ENCODE assay signal across 18 cellular contexts in the genomic region with DNA sequence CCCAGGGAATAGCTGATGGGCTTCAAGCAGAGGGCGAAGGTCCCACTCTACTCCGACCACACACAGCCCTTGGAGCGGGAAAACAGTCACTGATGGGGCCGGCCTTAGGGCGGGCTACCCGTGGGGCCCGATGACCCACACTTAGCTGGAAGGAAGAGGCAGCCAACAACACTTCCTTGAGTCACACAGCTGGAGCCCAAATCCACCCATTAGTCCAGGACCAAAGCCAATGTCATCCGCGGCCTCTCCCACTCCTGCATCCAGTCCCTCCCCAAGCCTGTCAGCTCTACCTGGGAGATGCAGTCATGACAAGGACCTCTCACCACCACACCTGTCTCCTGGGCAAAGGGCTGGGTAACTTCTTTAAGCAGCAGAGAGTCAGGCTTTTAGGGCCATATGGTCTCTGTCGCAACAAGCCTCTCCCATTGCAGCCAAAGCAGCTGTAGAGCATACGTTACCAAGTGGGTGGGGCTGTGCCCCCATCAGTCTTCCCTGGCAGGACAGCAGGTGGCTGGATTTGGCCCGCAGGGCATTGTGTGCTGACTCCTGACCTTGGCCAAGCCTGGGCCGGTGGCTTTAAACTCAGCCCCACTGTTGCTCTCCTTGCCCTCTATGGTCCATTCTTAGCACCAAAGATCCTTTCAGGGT.
DNase-seq lines count a peak whose midpoint lies in the region; ATAC-seq and TF ChIP-seq lines count a peak whose summit lies in the region.
"Had no signal": no experiment of that assay in that cellular context is flagged by ENCODE, and none has a peak within 500 bp of the region (broad histone marks: within the 10 kb centered on the region; RNA-seq: fewer than 3 reads in every experiment).

No MANE protein-coding gene starts in this region.

- peaks cover 6% of the 10 kb centered on the region for H3K36me3 Mint-ChIP-seq in CD4-positive, alpha-beta T cell (ENCODE audit: low read depth)

- ATAC-seq in gastrocnemius medialis (peak; percentile 85 to 94), GM18517 (IDR thresholded peaks at IDR 0.05; ENCODE audit: unreplicated experiment) (no peak), GM21381 (IDR thresholded peaks at IDR 0.05; ENCODE audit: unreplicated experiment) (no peak)
- no peak for ATAC-seq in CD4-positive, alpha-beta T cell (ENCODE audit: poor library complexity)
- ATAC-seq: HCT116, T-helper 17 cell had no signal

- H3K4me3 ChIP-seq in foreskin fibroblast (ENCODE audit: low read depth in 1 of 2, low read length in 2 of 2) (no peak overlapping the region), gastrocnemius medialis (no peak overlapping the region)
- H3K4me3 ChIP-seq: BLaER1 treated with 17β-estradiol and CSF1 and Interleukin-3, amounts not matched to agents 10 nM and 100 nM; uterus had no signal

- in situ Hi-C loops in gastrocnemius medialis (cut with MboI; ENCODE audit: low sequenced_read_pairs in 4 of 4): loop anchor here in 1 of 4 donors (25.0 kb wide), 1 partner anchor 92 kb away; no protein-coding TSS in a partner anchor

- CTCF ChIA-PET in CD4-positive, alpha-beta T cell (lab: Charles Lee): no interaction called here

- TF ChIP-seq CTCF in foreskin fibroblast (IDR thresholded peaks at IDR 0.05; ENCODE audit: low read depth, low read length) (no peak), gastrocnemius medialis (IDR thresholded peaks at IDR 0.05 in 4 of 5, conservative IDR thresholded peaks at IDR 0.05 in 1 of 5) (peak in 1 of 5 experiments; percentile 34)
- no peak for TF ChIP-seq CTCF in CD4-positive, alpha-beta T cell (IDR thresholded peaks at IDR 0.05)

- no peaks in the 10 kb centered on the region for H3K9me3 Mint-ChIP-seq in CD4-positive, alpha-beta T cell

- H3K27ac Mint-ChIP-seq in CD4-positive, alpha-beta T cell: no peak overlapping the region
- H3K27ac Mint-ChIP-seq: endodermal cell, T-helper 17 cell had no signal

- H3K27ac ChIP-seq in gastrocnemius medialis: peak overlapping the region; percentile 54 to 73 (median 68)
- no peak overlapping the region for H3K27ac ChIP-seq in CD4-positive, alpha-beta T cell (ENCODE audit: low read depth, low read length)
- H3K27ac ChIP-seq: BLaER1 treated with 17β-estradiol and CSF1 and Interleukin-3, amounts not matched to agents 10 nM and 100 nM; uterus had no signal

- H3K36me3 ChIP-seq in gastrocnemius medialis: no peaks in the 10 kb centered on the region
- H3K36me3 ChIP-seq: uterus had no signal

- TF ChIP-seq POLR2A in gastrocnemius medialis (IDR thresholded peaks at IDR 0.05): peak; percentile 50 to 58

- no peaks in the 10 kb centered on the region for H3K27me3 Mint-ChIP-seq in CD4-positive, alpha-beta T cell
- H3K27me3 Mint-ChIP-seq: T-helper 17 cell had no signal

- intact Hi-C loops in gastrocnemius medialis (cut with DNase I; ENCODE audit: low total_unique reads): loop anchor here (1.0 to 5.0 kb wide), 4 partner anchors 10 to 223 kb away; no protein-coding TSS in a partner anchor
- intact Hi-C loops in CD4-positive, alpha-beta T cell (cut with DNase I, micrococcal nuclease): loop anchor here in 1 of 2 experiments (10.0 kb wide), 1 partner anchor 50 kb away; no protein-coding TSS in a partner anchor

- no peaks in the 10 kb centered on the region for H3K9me3 ChIP-seq in gastrocnemius medialis
- H3K9me3 ChIP-seq in CD4-positive, alpha-beta T cell (ENCODE audit: control insufficient read depth, low read length): no peaks in the 10 kb centered on the region
- H3K9me3 ChIP-seq: uterus had no signal

- peak; percentile 55 for DNase-seq in GM03348 (ENCODE audit: low spot score)
- peak; percentile 75 for DNase-seq in NCI-H2171 (lab: John Stamatoyannopoulos, UW)
- DNase-seq in foreskin fibroblast: peak; percentile 48 to 78
- DNase-seq in gastrocnemius medialis: peak; percentile 73 to 91
- no peak for DNase-seq in CD4-positive, alpha-beta T cell
- DNase-seq: activated CD4-positive, alpha-beta T cell treated with anti-CD3 and anti-CD28 coated beads for 4 hours; caudate nucleus; endodermal cell; islet precursor cell; midbrain; nucleus accumbens; stimulated activated naive CD4-positive, alpha-beta T cell treated with Interleukin-2 at 50 U/mL for 16 hours; T-helper 17 cell; uterus had no signal

- H3K27me3 ChIP-seq in gastrocnemius medialis: no peaks in the 10 kb centered on the region
- H3K27me3 ChIP-seq in CD4-positive, alpha-beta T cell (ENCODE audit: control insufficient read depth, insufficient read depth, low read length): no peaks in the 10 kb centered on the region
- H3K27me3 ChIP-seq: BLaER1 treated with 17β-estradiol and CSF1 and Interleukin-3, amounts not matched to agents 10 nM and 100 nM; uterus had no signal

- no peak overlapping the region for H3K4me3 Mint-ChIP-seq in CD4-positive, alpha-beta T cell
- H3K4me3 Mint-ChIP-seq: endodermal cell, T-helper 17 cell had no signal

- H3K4me1 ChIP-seq in gastrocnemius medialis: peaks cover 31 to 40% of the 10 kb centered on the region in 2 donors
- H3K4me1 ChIP-seq: uterus had no signal

- POLR2A ChIA-PET in CD4-positive, alpha-beta T cell (lab: Charles Lee): no interaction called here

- H3K4me1 Mint-ChIP-seq in CD4-positive, alpha-beta T cell (ENCODE audit: low read depth): peaks cover 7% of the 10 kb centered on the region

Comparison
In these comparisons a context has a peak if more than half of its experiments do, and no peak if none do; other contexts are left out.
1. DNase-seq: peak in GM03348 (single experiment), NCI-H2171 (single experiment), foreskin fibroblast (2 of 2) and gastrocnemius medialis (2 of 2); none in CD4-positive, alpha-beta T cell (0 of 10).
2. ATAC-seq: peak in gastrocnemius medialis (2 of 2); none in CD4-positive, alpha-beta T cell (single experiment), GM18517 (single experiment) and GM21381 (single experiment).